In the genomic region with DNA sequence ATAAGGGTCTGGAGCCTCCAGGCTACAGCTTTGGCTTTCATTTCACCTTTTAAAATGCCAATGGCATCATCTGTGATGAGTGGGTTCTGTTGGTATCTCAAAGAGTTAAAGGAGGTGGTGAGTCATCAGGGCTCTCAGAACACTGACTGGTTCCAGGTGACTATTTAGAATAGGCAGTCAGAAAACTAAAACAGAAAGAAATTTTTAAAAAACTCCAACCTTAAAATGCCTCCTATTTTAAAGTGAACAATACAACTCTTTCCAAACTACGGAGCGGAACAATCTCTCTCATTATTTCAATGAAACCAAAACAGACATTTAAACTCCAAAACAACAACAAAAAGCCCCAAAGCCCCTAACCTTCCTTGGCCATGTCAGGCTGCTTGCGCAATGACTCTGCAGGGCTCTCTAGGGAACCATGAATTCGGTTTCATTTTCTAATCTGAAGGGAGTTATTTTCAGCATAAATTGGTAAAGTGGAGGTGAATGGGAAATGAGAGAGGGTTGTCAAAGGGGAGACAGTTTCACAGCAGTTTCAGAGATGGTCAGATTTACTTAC, we compare ENCODE assay signal across 8 cellular contexts.
A peak's percentile ranks its signal among the peaks of the same experiment; 100 is the strongest.
DNase-seq lines count a peak whose midpoint lies in the region; ATAC-seq and TF ChIP-seq lines count a peak whose summit lies in the region.

No MANE protein-coding gene starts in this region.

- H3K4me3 ChIP-seq in epithelial cell of proximal tubule (ENCODE audit: low read depth, low read length): no peak overlapping the region

- ATAC-seq in GM19395 (IDR thresholded peaks at IDR 0.05; ENCODE audit: unreplicated experiment) (peak; percentile 99), HG03354 (IDR thresholded peaks at IDR 0.05; ENCODE audit: poor library complexity, severe bottlenecking, unreplicated experiment) (peak; percentile 97)

- TF ChIP-seq CTCF in epithelial cell of proximal tubule (conservative IDR thresholded peaks at IDR 0.05; ENCODE audit: low read depth, low read length): no peak

- DNase-seq in EH (ENCODE audit: low read depth) (peak; percentile 37), epithelial cell of proximal tubule (ENCODE audit: low read depth) (peak; percentile 27), NCI-H2227 (lab: John Stamatoyannopoulos, UW; ENCODE audit: unreplicated experiment) (no peak), HCEC 1CT (no peak), NCI-H2081 treated with DMSO at 0.1 percent for 48 hours (lab: John Stamatoyannopoulos, UW) (no peak), COR-L47 (lab: John Stamatoyannopoulos, UW) (no peak)

Comparison
In these comparisons a context has a peak if more than half of its experiments do, and no peak if none do; other contexts are left out.
1. DNase-seq: peak in EH (single experiment) and epithelial cell of proximal tubule (single experiment); none in NCI-H2227 (single experiment), HCEC 1CT (single experiment), NCI-H2081 treated with DMSO at 0.1 percent for 48 hours (single experiment) and COR-L47 (single experiment).